8 cellular contexts compared by ENCODE assay signal in genomic region chr3:107525954-107526305, GRCh38. TPM values are rescaled to one million over a fixed set of nuclear protein-coding genes. Genes with fewer than 3 reads are reported as not detected.
A peak's percentile ranks its signal among the peaks of the same experiment; 100 is the strongest.
DNase-seq lines count a peak whose midpoint lies in the region; ATAC-seq and TF ChIP-seq lines count a peak whose summit lies in the region.

No MANE protein-coding gene starts in this region.

- H3K4me3 ChIP-seq in GM12875 (ENCODE audit: low read depth, low read length) (peak overlapping the region; percentile 66), fibroblast of the aortic adventitia (ENCODE audit: low read depth, low read length) (peak overlapping the region; percentile 87), rectal smooth muscle tissue (ENCODE audit: low read length) (peak overlapping the region; percentile 92)

- peak overlapping the region; percentile 97 for H3K4me3 Mint-ChIP-seq in T-helper 17 cell

- H3K36me3 ChIP-seq in rectal smooth muscle tissue (ENCODE audit: control insufficient read depth, insufficient read depth, low read length) = no peaks in the 10 kb centered on the region

- no peak for ATAC-seq in T-helper 17 cell
- no peak for ATAC-seq in HG03196 (IDR thresholded peaks at IDR 0.05; ENCODE audit: unreplicated experiment)
- ATAC-seq in GM21360 (IDR thresholded peaks at IDR 0.05; ENCODE audit: unreplicated experiment) = no peak

- DNase-seq in T-helper 17 cell (no peak), fibroblast of the aortic adventitia (ENCODE audit: low read depth) (peak; percentile 5), SW 1271 (lab: John Stamatoyannopoulos, UW) (no peak), SIG-M5 (lab: John Stamatoyannopoulos, UW) (no peak)

- peaks cover 24% of the 10 kb centered on the region for H3K4me1 Mint-ChIP-seq in T-helper 17 cell

- no peaks in the 10 kb centered on the region for H3K27me3 Mint-ChIP-seq in T-helper 17 cell

- no peak overlapping the region for H3K27ac ChIP-seq in rectal smooth muscle tissue (ENCODE audit: low read depth, low read length)

- peaks cover 10% of the 10 kb centered on the region for H3K36me3 Mint-ChIP-seq in T-helper 17 cell (ENCODE audit: low read depth)

- H3K27ac Mint-ChIP-seq in T-helper 17 cell = peak overlapping the region; percentile 96

- H3K9me3 ChIP-seq in T-helper 17 cell (ENCODE audit: control insufficient read depth, low read length, poor library complexity, severe bottlenecking) = no peaks in the 10 kb centered on the region

- H3K27me3 ChIP-seq in rectal smooth muscle tissue (ENCODE audit: control insufficient read depth, insufficient read depth, low read length) = no peaks in the 10 kb centered on the region

- H3K9ac ChIP-seq in rectal smooth muscle tissue (ENCODE audit: low read length) = peak overlapping the region; percentile 49

- no peak for TF ChIP-seq CTCF in GM12875 (IDR thresholded peaks at IDR 0.05; ENCODE audit: borderline replicate concordance, insufficient read depth, low read depth, low read length)
- no peak for TF ChIP-seq CTCF in fibroblast of the aortic adventitia (IDR thresholded peaks at IDR 0.05; ENCODE audit: insufficient read depth, low read length)

- peaks cover 13% of the 10 kb centered on the region for H3K4me1 ChIP-seq in rectal smooth muscle tissue (ENCODE audit: control insufficient read depth, insufficient read depth, low read length)

RNA-seq across cellular contexts. Expression of gene BBX, which starts 3.2 kb away (rescaled TPM):
- 10 to 100 TPM; 76.3 to 86.5 TPM for total RNA-seq in T-helper 17 cell
- 77.8 and 81.8 TPM in 2 replicates for total RNA-seq in fibroblast of the aortic adventitia (ENCODE audit: low replicate concordance)
